In the genomic region with DNA sequence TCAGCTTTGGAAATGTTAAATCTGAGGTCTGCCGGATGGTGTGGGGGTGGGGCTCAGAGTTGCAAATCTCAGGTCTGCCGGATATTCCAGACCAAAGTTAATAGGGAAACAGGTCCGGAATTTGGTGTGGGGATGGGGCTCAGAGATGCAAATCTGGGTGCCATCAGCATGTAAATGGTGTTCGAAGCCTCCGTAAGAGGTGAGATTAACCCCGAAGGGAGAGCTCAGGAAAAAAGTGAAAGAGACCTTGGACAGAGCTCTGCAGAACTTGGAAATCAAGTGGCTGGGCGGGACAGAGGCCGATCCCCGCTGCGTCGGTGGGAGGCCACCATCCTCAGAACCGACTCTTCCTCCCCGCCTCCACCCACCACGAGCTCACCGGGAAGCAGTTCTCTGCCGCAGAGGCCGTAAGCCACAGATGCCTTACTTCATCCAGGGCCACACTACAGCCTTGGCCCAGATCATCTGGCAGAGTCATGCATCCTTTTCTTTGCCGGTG, we compare ENCODE assay signal across 8 cellular contexts. TPM values are rescaled to one million over a fixed set of nuclear protein-coding genes. Genes with fewer than 3 reads are reported as not detected.
DNase-seq lines count a peak whose midpoint lies in the region; ATAC-seq and TF ChIP-seq lines count a peak whose summit lies in the region.

No MANE protein-coding gene starts in this region.

- H3K4me3 ChIP-seq in AG04450 (ENCODE audit: low read depth, low read length) (peak overlapping the region; percentile 72), esophagus (ENCODE audit: low read depth in 1 of 2, low read length in 2 of 2) (peak overlapping the region; percentile 12 to 96), mucosa of rectum (ENCODE audit: low read length in 2 of 2) (peak overlapping the region; percentile 71 to 89)

- H3K27ac Mint-ChIP-seq in type B pancreatic cell: peak overlapping the region; percentile 97

- H3K4me3 Mint-ChIP-seq in type B pancreatic cell: peak overlapping the region; percentile 96

- H3K9me3 ChIP-seq in AG04450 (ENCODE audit: control insufficient read depth, insufficient read depth, low read length): no peaks in the 10 kb centered on the region
- H3K9me3 ChIP-seq in esophagus (ENCODE audit: control insufficient read depth in 2 of 2, insufficient read depth in 1 of 2, low read depth in 1 of 2, low read length in 1 of 2): no peaks in the 10 kb centered on the region
- H3K9me3 ChIP-seq in mucosa of rectum (ENCODE audit: control insufficient read depth in 2 of 2, low read length in 2 of 2): no peaks in the 10 kb centered on the region

- TF ChIP-seq CTCF in AG04450 (IDR thresholded peaks at IDR 0.05; ENCODE audit: low read depth, low read length): no peak
- TF ChIP-seq CTCF in type B pancreatic cell (conservative IDR thresholded peaks at IDR 0.05): no peak

- H3K36me3 ChIP-seq in esophagus (ENCODE audit: control insufficient read depth in 2 of 2, insufficient read depth in 2 of 2, low read length in 1 of 2) (no peaks in the 10 kb centered on the region), mucosa of rectum (ENCODE audit: control insufficient read depth in 2 of 2, insufficient read depth in 2 of 2, low read length in 2 of 2) (no peaks in the 10 kb centered on the region)

- no peaks in the 10 kb centered on the region for H3K9me3 Mint-ChIP-seq in type B pancreatic cell

- ATAC-seq in GM21447 (IDR thresholded peaks at IDR 0.05; ENCODE audit: unreplicated experiment): no peak
- no peak for ATAC-seq in activated CD4-positive, CD25-positive, alpha-beta regulatory T cell treated with anti-CD3 and anti-CD28 coated beads, Interleukin-2, amount 50 U/mL, for 24 hours

- WGBS in esophagus, 2 donors: 5 to 12% methylated on average over 18 of the region's 18 CpGs

- DNase-seq in AG04450 (ENCODE audit: low read depth, low spot score): no peak
- peak; percentile 53 for DNase-seq in HuH-7.5 (ENCODE audit: low spot score)
- DNase-seq in activated CD4-positive, alpha-beta T cell treated with anti-CD3 and anti-CD28 coated beads for 48 hours: peak; percentile 57
- DNase-seq in type B pancreatic cell (ENCODE audit: extremely low spot score, unreplicated experiment): no peak

- H3K4me1 Mint-ChIP-seq in type B pancreatic cell (ENCODE audit: unreplicated experiment): peaks cover 16% of the 10 kb centered on the region

- POLR2A ChIA-PET in AG04450 (lab: Yijun Ruan, JAX): interaction anchor here (0.7 kb wide), 1 partner anchor 21 kb away, joined by 3 read pairs; no protein-coding TSS in a partner anchor

- H3K27me3 ChIP-seq in AG04450 (ENCODE audit: control insufficient read depth, insufficient read depth, low read length) (peaks cover 16% of the 10 kb centered on the region), esophagus (ENCODE audit: control insufficient read depth in 1 of 2, insufficient read depth in 2 of 2, low read length in 2 of 2) (no peaks in the 10 kb centered on the region), mucosa of rectum (ENCODE audit: control insufficient read depth in 2 of 2, insufficient read depth in 2 of 2, low read length in 2 of 2) (peaks cover 0 to 3% of the 10 kb centered on the region in 2 donors)

- H3K9ac ChIP-seq in mucosa of rectum (ENCODE audit: low read depth in 1 of 2, low read length in 2 of 2): peak overlapping the region; percentile 18 to 64

- peaks cover 39% of the 10 kb centered on the region for H3K27me3 Mint-ChIP-seq in type B pancreatic cell

- CTCF ChIA-PET in AG04450 (lab: Charles Lee): interaction anchor here (1.0 to 3.8 kb wide), 3 partner anchors 18 to 90 kb away, joined by 3 to 19 read pairs (median 4); no protein-coding TSS in a partner anchor

- peaks cover 3% of the 10 kb centered on the region for H3K36me3 Mint-ChIP-seq in type B pancreatic cell

- no peak overlapping the region for H3K27ac ChIP-seq in AG04450 (ENCODE audit: low read depth, low read length)
- peak overlapping the region; percentile 30 to 50 for H3K27ac ChIP-seq in esophagus (ENCODE audit: low read depth in 2 of 2, low read length in 1 of 2)
- H3K27ac ChIP-seq in mucosa of rectum (ENCODE audit: low read depth in 2 of 2, low read length in 2 of 2): peak overlapping the region; percentile 2 to 61

- H3K4me1 ChIP-seq in esophagus (ENCODE audit: control insufficient read depth in 2 of 2, insufficient read depth in 2 of 2, low read length in 1 of 2) (peaks cover 0 to 3% of the 10 kb centered on the region in 2 donors), mucosa of rectum (ENCODE audit: control insufficient read depth in 2 of 2, insufficient read depth in 2 of 2, low read length in 2 of 2) (peaks cover 16 to 22% of the 10 kb centered on the region in 2 donors)

RNA-seq across cellular contexts. Expression of a gene that starts 1.7 kb away (rescaled TPM):
- polyA plus RNA-seq in AG04450 (2011; rRNA removed) (76.2 and 76.9 TPM in 2 replicates), esophagus (10 to 100 TPM; 15.8 to 25.8 TPM)
- 63.2 and 73.7 TPM in 2 replicates for polyA minus RNA-seq in AG04450 (2011; rRNA and poly(A)+ RNA removed)
- total RNA-seq in type B pancreatic cell (ENCODE audit: low replicate concordance): 61.5 and 96.4 TPM in 2 replicates

RNA-seq across cellular contexts. Expression of a gene that starts 50.0 kb away (rescaled TPM):
- polyA plus RNA-seq in AG04450 (2011; rRNA removed) (15.3 and 16.7 TPM in 2 replicates), esophagus (1 to 10 TPM; 5.7 to 7.4 TPM)
- polyA minus RNA-seq in AG04450 (2011; rRNA and poly(A)+ RNA removed): 3.3 and 3.7 TPM in 2 replicates
- total RNA-seq in type B pancreatic cell (ENCODE audit: low replicate concordance): 23.3 and 27.3 TPM in 2 replicates

Comparison
In these comparisons a context has a peak if more than half of its experiments do, and no peak if none do; other contexts are left out.
1. DNase-seq: peak in HuH-7.5 (single experiment) and activated CD4-positive, alpha-beta T cell treated with anti-CD3 and anti-CD28 coated beads for 48 hours (single experiment); none in AG04450 (single experiment) and type B pancreatic cell (single experiment).
2. Peak in every context shown above with its lines, with median percentiles within 50 percentile points of each other: H3K4me3 ChIP-seq.